In genomic region chr22:40651563-40652501, GRCh38 we compare ENCODE assay signal across 8 cellular contexts. TPM values are rescaled to one million over a fixed set of nuclear protein-coding genes. Genes with fewer than 3 reads are reported as not detected.
A peak's percentile ranks its signal among the peaks of the same experiment; 100 is the strongest.
DNase-seq lines count a peak whose midpoint lies in the region; ATAC-seq and TF ChIP-seq lines count a peak whose summit lies in the region.

No MANE protein-coding gene starts in this region.

- H3K4me3 ChIP-seq in MM.1S (ENCODE audit: low read length): peak overlapping the region; percentile 81
- H3K4me3 ChIP-seq in fibroblast of mammary gland (ENCODE audit: control insufficient read depth, low read depth, low read length): peak overlapping the region; percentile 85

- intact Hi-C loops in natural killer cell (cut with micrococcal nuclease): no loop called here

- H3K9me3 ChIP-seq in MM.1S (replicated peaks; ENCODE audit: insufficient read depth, low read length): no peaks in the 10 kb centered on the region

- H3K9me3 Mint-ChIP-seq in natural killer cell: no peaks in the 10 kb centered on the region
- H3K9me3 Mint-ChIP-seq in stimulated activated memory B cell treated with anti-CD40 and anti-IgM and Interleukin-4, amounts not matched to agents 10 μg/mL and 1 μg/mL and 100 μg/mL, for 72 hours: no peaks in the 10 kb centered on the region

- ATAC-seq in GM18517 (IDR thresholded peaks at IDR 0.05; ENCODE audit: unreplicated experiment) (peak; percentile 76), natural killer cell (peak; percentile 90 to 96 (median 91)), HG03457 (IDR thresholded peaks at IDR 0.05; ENCODE audit: unreplicated experiment) (no peak)
- ATAC-seq in stimulated activated memory B cell treated with anti-CD40 and anti-IgM and Interleukin-4, amounts not matched to agents 10 μg/mL and 1 μg/mL and 100 μg/mL, for 72 hours: peak; percentile 94

- H2AFZ ChIP-seq in MM.1S (ENCODE audit: low read length): peak overlapping the region; percentile 57

- peaks cover 21% of the 10 kb centered on the region for H3K4me1 ChIP-seq in MM.1S (ENCODE audit: low read length)

- H3K79me2 ChIP-seq in MM.1S (ENCODE audit: low read length): peaks cover 6% of the 10 kb centered on the region

- peak overlapping the region; percentile 92 for H3K9ac ChIP-seq in MM.1S (ENCODE audit: low read length)

- no peaks in the 10 kb centered on the region for H3K27me3 Mint-ChIP-seq in natural killer cell (ENCODE audit: low read depth in 2 of 2)
- no peaks in the 10 kb centered on the region for H3K27me3 Mint-ChIP-seq in stimulated activated memory B cell treated with anti-CD40 and anti-IgM and Interleukin-4, amounts not matched to agents 10 μg/mL and 1 μg/mL and 100 μg/mL, for 72 hours

- peak overlapping the region; percentile 97 for H3K4me2 ChIP-seq in MM.1S (ENCODE audit: low read depth, low read length)

- H4K20me1 ChIP-seq in MM.1S (ENCODE audit: insufficient read depth, low read length): no peaks in the 10 kb centered on the region

- peaks cover 0 to 7% of the 10 kb centered on the region in 2 donors for H3K4me1 Mint-ChIP-seq in natural killer cell
- peaks cover 16% of the 10 kb centered on the region for H3K4me1 Mint-ChIP-seq in stimulated activated memory B cell treated with anti-CD40 and anti-IgM and Interleukin-4, amounts not matched to agents 10 μg/mL and 1 μg/mL and 100 μg/mL, for 72 hours

- H3K27ac Mint-ChIP-seq in natural killer cell: peak overlapping the region; percentile 75 to 84
- H3K27ac Mint-ChIP-seq in stimulated activated memory B cell treated with anti-CD40 and anti-IgM and Interleukin-4, amounts not matched to agents 10 μg/mL and 1 μg/mL and 100 μg/mL, for 72 hours: peak overlapping the region; percentile 92

- TF ChIP-seq CTCF in MM.1S (IDR thresholded peaks at IDR 0.05; ENCODE audit: low read length) (no peak), fibroblast of mammary gland (conservative IDR thresholded peaks at IDR 0.05; ENCODE audit: control insufficient read depth, insufficient read depth, low read depth, low read length) (no peak), natural killer cell (IDR thresholded peaks at IDR 0.05) (no peak)

- DNase-seq in MM.1S (peak; percentile 92), SHP77 treated with DMSO at 0.1 percent for 48 hours (lab: John Stamatoyannopoulos, UW) (peak; percentile 80), fibroblast of mammary gland (ENCODE audit: low read depth) (peak; percentile 100), natural killer cell (peak; percentile 32)
- peak; percentile 94 for DNase-seq in activated effector memory CD4-positive, alpha-beta T cell treated with anti-CD3 and anti-CD28 coated beads, Interleukin-2, amount 50 U/mL, for 16 hours

- H3K27ac ChIP-seq in MM.1S (ENCODE audit: low read length): peak overlapping the region; percentile 86

- H3F3A ChIP-seq in MM.1S (ENCODE audit: insufficient read depth, low read length): peaks cover 30% of the 10 kb centered on the region

- H3K36me3 ChIP-seq in MM.1S (replicated peaks; ENCODE audit: insufficient read depth, low read length): no peaks in the 10 kb centered on the region

- H3K27me3 ChIP-seq in MM.1S (replicated peaks; ENCODE audit: insufficient read depth, low read length): no peaks in the 10 kb centered on the region

- H3K36me3 Mint-ChIP-seq in natural killer cell: no peaks in the 10 kb centered on the region
- no peaks in the 10 kb centered on the region for H3K36me3 Mint-ChIP-seq in stimulated activated memory B cell treated with anti-CD40 and anti-IgM and Interleukin-4, amounts not matched to agents 10 μg/mL and 1 μg/mL and 100 μg/mL, for 72 hours

- no peaks in the 10 kb centered on the region for H3K9me2 ChIP-seq in MM.1S (replicated peaks; ENCODE audit: insufficient read depth, low read length)

- peak overlapping the region; percentile 76 for H3K4me3 Mint-ChIP-seq in natural killer cell
- peak overlapping the region; percentile 82 for H3K4me3 Mint-ChIP-seq in stimulated activated memory B cell treated with anti-CD40 and anti-IgM and Interleukin-4, amounts not matched to agents 10 μg/mL and 1 μg/mL and 100 μg/mL, for 72 hours

RNA-seq across cellular contexts. Expression of gene MRTFA, which starts 15.3 kb away (rescaled TPM):
- total RNA-seq in natural killer cell: 10 to 100 TPM; 81.8 to 91.9 (median 83.5) TPM

RNA-seq across cellular contexts. Expression of gene MCHR1, which starts 27.5 kb away (rescaled TPM):
- not detected for total RNA-seq in natural killer cell

Comparison
In these comparisons a context has a peak if more than half of its experiments do, and no peak if none do; other contexts are left out.
1. DNase-seq: peak in every context shown above with its lines; median percentile 100 in fibroblast of mammary gland; 94 in activated effector memory CD4-positive, alpha-beta T cell treated with anti-CD3 and anti-CD28 coated beads, Interleukin-2, amount 50 U/mL, for 16 hours; 92 in MM.1S; 80 in SHP77 treated with DMSO at 0.1 percent for 48 hours; 32 in natural killer cell.